8 cellular contexts compared by ENCODE assay signal in genomic region chr12:27383429-27384260, GRCh38. TPM values are rescaled to one million over a fixed set of nuclear protein-coding genes. Genes with fewer than 3 reads are reported as not detected.
DNase-seq lines count a peak whose midpoint lies in the region; ATAC-seq, FAIRE-seq and TF ChIP-seq lines count a peak whose summit lies in the region.

No MANE protein-coding gene starts in this region.

- ATAC-seq in HG02798 (IDR thresholded peaks at IDR 0.05; ENCODE audit: poor library complexity, unreplicated experiment): peak; percentile 71
- ATAC-seq in left lung: peak; percentile 93
- no peak for ATAC-seq in GM21367 (IDR thresholded peaks at IDR 0.05; ENCODE audit: unreplicated experiment)

- no peaks in the 10 kb centered on the region for H3K4me1 ChIP-seq in left lung

- TF ChIP-seq CTCF in left lung (IDR thresholded peaks at IDR 0.05): peak; percentile 89 to 92

- peaks cover 0 to 5% of the 10 kb centered on the region in 2 donors for H3K36me3 ChIP-seq in left lung

- H3K4me3 ChIP-seq in left lung: no peak overlapping the region

- H3K9me3 ChIP-seq in left lung: no peaks in the 10 kb centered on the region

- peak; percentile 38 for DNase-seq in NCI-H2227 treated with DMSO at 0.1 percent for 48 hours (lab: John Stamatoyannopoulos, UW)
- DNase-seq in activated CD4-positive, CD25-positive, alpha-beta regulatory T cell (lab: John Stamatoyannopoulos, UW): peak; percentile 6 to 32 (median 16)
- DNase-seq in cerebellar cortex (ENCODE audit: low spot score): peak; percentile 55
- peak; percentile 68 to 79 for DNase-seq in left lung
- peak; percentile 64 for DNase-seq in stimulated activated CD4-positive, alpha-beta T cell treated with anti-CD3 and anti-CD28 coated beads, Interleukin-4, amount 100 ng/mL, for 48 hours (ENCODE audit: low read depth in 2 of 2)

- no peak overlapping the region for H3K27ac ChIP-seq in left lung

- intact Hi-C loops in left lung (cut with DNase I): no loop called here

- no peaks in the 10 kb centered on the region for H3K27me3 ChIP-seq in left lung

- FAIRE-seq in G401.6 (lab: Jason Lieb, UNC): peak; percentile 82

RNA-seq across cellular contexts. Expression of gene BMAL2, which starts 51.0 kb away (rescaled TPM):
- total RNA-seq in left lung: 10 to 100 TPM; 12.1 to 14.1 TPM

Comparison
In these comparisons a context has a peak if more than half of its experiments do, and no peak if none do; other contexts are left out.
1. DNase-seq: peak in every context shown above with its lines; median percentile 74 in left lung; 64 in stimulated activated CD4-positive, alpha-beta T cell treated with anti-CD3 and anti-CD28 coated beads, Interleukin-4, amount 100 ng/mL, for 48 hours; 55 in cerebellar cortex; 38 in NCI-H2227 treated with DMSO at 0.1 percent for 48 hours; 16 in activated CD4-positive, CD25-positive, alpha-beta regulatory T cell.